In genomic region chr11:70466154-70466553, GRCh38 we compare ENCODE assay signal across 17 cellular contexts.
DNase-seq lines count a peak whose midpoint lies in the region; FAIRE-seq and TF ChIP-seq lines count a peak whose summit lies in the region.
"Had no signal": no experiment of that assay in that cellular context is flagged by ENCODE, and none has a peak within 500 bp of the region (broad histone marks: within the 10 kb centered on the region; RNA-seq: fewer than 3 reads in every experiment).

No MANE protein-coding gene starts in this region.

- DNase-seq in ELR (ENCODE audit: low read depth) (peak; percentile 32), SK-MEL-5 (ENCODE audit: low read depth, low spot score) (peak; percentile 49), kidney (peak; percentile 44), thyroid gland (no peak), AG08396 (ENCODE audit: low spot score) (no peak), NCI-H1436 treated with DMSO at 0.1 percent for 48 hours (lab: John Stamatoyannopoulos, UW) (no peak), DMS153 (lab: John Stamatoyannopoulos, UW) (no peak)
- DNase-seq: activated T-cell treated with anti-CD3 and anti-CD28 coated beads, Interleukin-2, amount 50 U/mL, for 1 hour; C1 segment of cervical spinal cord; DMS53; hippocampal formation; NCI-H1092; Right ventricle myocardium superior; stimulated activated CD4-positive, alpha-beta T cell treated with anti-CD3 and anti-CD28 coated beads, Interleukin-4, amount 100 ng/mL, for 24 hours had no signal

- H3K9me3 ChIP-seq in BLaER1 treated with 17β-estradiol and CSF1 and Interleukin-3, amounts not matched to agents 10 nM and 100 nM (replicated peaks in 1 of 11) = peaks cover 0 to 13% (median 5%) of the 10 kb centered on the region in 11 experiments; a peak in 12 of 22 replicates
- H3K9me3 ChIP-seq in kidney (ENCODE audit: control insufficient read depth in 1 of 2, low read length in 2 of 2) = no peaks in the 10 kb centered on the region
- no peaks in the 10 kb centered on the region for H3K9me3 ChIP-seq in thyroid gland
- H3K9me3 ChIP-seq: tibial nerve had no signal

- peaks cover 0 to 37% (median 13%) of the 10 kb centered on the region in 11 experiments; a peak in 12 of 22 replicates for H4K20me1 ChIP-seq in BLaER1 treated with 17β-estradiol and CSF1 and Interleukin-3, amounts not matched to agents 10 nM and 100 nM

- H3K4me2 ChIP-seq in BLaER1 treated with 17β-estradiol and CSF1 and Interleukin-3, amounts not matched to agents 10 nM and 100 nM = peak overlapping the region; percentile 27 to 96 (median 85); a peak in 21 of 22 replicates

- H3K36me3 ChIP-seq in BLaER1 treated with 17β-estradiol and CSF1 and Interleukin-3, amounts not matched to agents 10 nM and 100 nM = no peaks in the 10 kb centered on the region
- H3K36me3 ChIP-seq in kidney (ENCODE audit: control insufficient read depth in 1 of 2, insufficient read depth in 2 of 2, low read length in 2 of 2) (no peaks in the 10 kb centered on the region), thyroid gland (no peaks in the 10 kb centered on the region)
- H3K36me3 ChIP-seq: tibial nerve had no signal

- TF ChIP-seq POLR2A in thyroid gland (IDR thresholded peaks at IDR 0.05) = no peak

- TF ChIP-seq CTCF in kidney (IDR thresholded peaks at IDR 0.05; ENCODE audit: borderline replicate concordance, extremely low read depth, insufficient read depth) = no peak
- no peak for TF ChIP-seq CTCF in thyroid gland (IDR thresholded peaks at IDR 0.05)

- peak overlapping the region in 5 of 11 experiments; percentile 67 to 79 (median 76); a peak in 7 of 22 replicates for H3K27ac ChIP-seq in BLaER1 treated with 17β-estradiol and CSF1 and Interleukin-3, amounts not matched to agents 10 nM and 100 nM
- no peak overlapping the region for H3K27ac ChIP-seq in kidney (ENCODE audit: low read depth in 2 of 2, low read length in 2 of 2)
- no peak overlapping the region for H3K27ac ChIP-seq in thyroid gland
- H3K27ac ChIP-seq: parathyroid adenoma, tibial nerve had no signal

- no peak overlapping the region for H3K4me3 ChIP-seq in BLaER1 treated with 17β-estradiol and CSF1 and Interleukin-3, amounts not matched to agents 10 nM and 100 nM
- no peak overlapping the region for H3K4me3 ChIP-seq in kidney (ENCODE audit: low read length in 2 of 2)
- H3K4me3 ChIP-seq in thyroid gland (replicated peaks in 1 of 3) = no peak overlapping the region
- H3K4me3 ChIP-seq: tibial nerve had no signal

- H3K4me1 ChIP-seq in BLaER1 treated with 17β-estradiol and CSF1 and Interleukin-3, amounts not matched to agents 10 nM and 100 nM = peaks cover 65 to 89% (median 78%) of the 10 kb centered on the region in 10 experiments
- H3K4me1 ChIP-seq in kidney (ENCODE audit: control insufficient read depth in 1 of 2, insufficient read depth in 1 of 2, low read depth in 1 of 2, low read length in 2 of 2) = no peaks in the 10 kb centered on the region
- H3K4me1 ChIP-seq in thyroid gland = peaks cover 3 to 4% of the 10 kb centered on the region in 2 donors
- H3K4me1 ChIP-seq: parathyroid adenoma had no signal

- WGBS in thyroid gland, 2 donors = 63 to 65% methylated on average over 7 to 10 of the region's 10 CpGs

- peaks cover 0 to 51% (median 0%) of the 10 kb centered on the region in 11 experiments; a peak in 10 of 22 replicates for H3K27me3 ChIP-seq in BLaER1 treated with 17β-estradiol and CSF1 and Interleukin-3, amounts not matched to agents 10 nM and 100 nM
- no peaks in the 10 kb centered on the region for H3K27me3 ChIP-seq in thyroid gland
- H3K27me3 ChIP-seq: tibial nerve had no signal

- intact Hi-C loops in kidney (cut with DNase I) = no loop called here
- intact Hi-C loops in thyroid gland (cut with DNase I) = loop anchor here (5.0 kb wide), 1 partner anchor 291 kb away; no protein-coding TSS in a partner anchor

- in situ Hi-C loops in SK-MEL-5 (cut with HindIII; ENCODE audit: low pct_unique_long_range_greater_than_20kb, low sequenced_read_pairs) = no loop called here

- H3K9ac ChIP-seq in BLaER1 treated with 17β-estradiol and CSF1 and Interleukin-3, amounts not matched to agents 10 nM and 100 nM = peak overlapping the region in 1 of 11 experiments; percentile 41; a peak in 2 of 22 replicates
- no peak overlapping the region for H3K9ac ChIP-seq in kidney (ENCODE audit: low read length in 2 of 2)
- H3K9ac ChIP-seq: parathyroid adenoma had no signal

- FAIRE-seq in kidney (lab: Jason Lieb, UNC) = no peak

Comparison
In these comparisons a context has a peak if more than half of its experiments do, and no peak if none do; other contexts are left out.
1. DNase-seq: peak in ELR (single experiment), SK-MEL-5 (single experiment) and kidney (single experiment); none in thyroid gland (0 of 2), AG08396 (single experiment), NCI-H1436 treated with DMSO at 0.1 percent for 48 hours (single experiment) and DMS153 (single experiment).